ENCODE assay signal across 1 cellular context in genomic region chr2:43637030-43637803, GRCh38.
A peak's percentile ranks its signal among the peaks of the same experiment; 100 is the strongest.
TF ChIP-seq lines count a peak whose summit lies in the region.

Gene PLEKHH2 (plus strand): TSS chr2:43637260. CDS start chr2:43644674, 7,414 bp downstream.

TF ChIP-seq in HepG2, 621 proteins besides CTCF, POLR2A, EP300 and RAD21 (continued from another document and continues in another):
- no peak for TF ChIP-seq BRF2 (CRISPR knock-in tag; IDR thresholded peaks at IDR 0.05)
- TF ChIP-seq DRAP1 (CRISPR knock-in tag; IDR thresholded peaks at IDR 0.05), result peak; percentile 60; the same call in 1 of the 2 replicates
- TF ChIP-seq SP5 (CRISPR knock-in tag; IDR thresholded peaks at IDR 0.05; ENCODE audit: borderline replicate concordance, low read depth), result peak; percentile 57
- no peak for TF ChIP-seq NR3C1 (CRISPR knock-in tag; IDR thresholded peaks at IDR 0.05)
- no peak for TF ChIP-seq ZNF143 (CRISPR knock-in tag; IDR thresholded peaks at IDR 0.05)
- no peak for TF ChIP-seq FOSL1 (CRISPR knock-in tag; IDR thresholded peaks at IDR 0.05; ENCODE audit: borderline replicate concordance)
- no peak for TF ChIP-seq FIP1L1 (IDR thresholded peaks at IDR 0.05; ENCODE audit: borderline replicate concordance, insufficient read depth, low read depth, low read length)
- no peak for TF ChIP-seq SOX13 (IDR thresholded peaks at IDR 0.05)
- no peak for TF ChIP-seq SOX13 (CRISPR knock-in tag; conservative IDR thresholded peaks at IDR 0.05 in 1 of 2, IDR thresholded peaks at IDR 0.05 in 1 of 2)
- no peak for TF ChIP-seq NR1H2 (CRISPR knock-in tag; IDR thresholded peaks at IDR 0.05; ENCODE audit: borderline replicate concordance, low read depth)
- TF ChIP-seq GMEB2 (CRISPR knock-in tag; IDR thresholded peaks at IDR 0.05; ENCODE audit: low read depth), result no peak
- TF ChIP-seq ZNF101 (CRISPR knock-in tag; IDR thresholded peaks at IDR 0.05; ENCODE audit: borderline replicate concordance, low read depth), result no peak
- peak; percentile 80 for TF ChIP-seq CREB1 (IDR thresholded peaks at IDR 0.05)
- peak; percentile 68 for TF ChIP-seq CREB1 (CRISPR knock-in tag; IDR thresholded peaks at IDR 0.05)
- no peak for TF ChIP-seq ZNF33A (CRISPR knock-in tag; IDR thresholded peaks at IDR 0.05; ENCODE audit: borderline replicate concordance)
- no peak for TF ChIP-seq CENPBD1 (CRISPR knock-in tag; IDR thresholded peaks at IDR 0.05; ENCODE audit: borderline replicate concordance, low read depth)
- no peak for TF ChIP-seq ZNF546 (CRISPR knock-in tag; conservative IDR thresholded peaks at IDR 0.05)
- TF ChIP-seq, protein P1, sequence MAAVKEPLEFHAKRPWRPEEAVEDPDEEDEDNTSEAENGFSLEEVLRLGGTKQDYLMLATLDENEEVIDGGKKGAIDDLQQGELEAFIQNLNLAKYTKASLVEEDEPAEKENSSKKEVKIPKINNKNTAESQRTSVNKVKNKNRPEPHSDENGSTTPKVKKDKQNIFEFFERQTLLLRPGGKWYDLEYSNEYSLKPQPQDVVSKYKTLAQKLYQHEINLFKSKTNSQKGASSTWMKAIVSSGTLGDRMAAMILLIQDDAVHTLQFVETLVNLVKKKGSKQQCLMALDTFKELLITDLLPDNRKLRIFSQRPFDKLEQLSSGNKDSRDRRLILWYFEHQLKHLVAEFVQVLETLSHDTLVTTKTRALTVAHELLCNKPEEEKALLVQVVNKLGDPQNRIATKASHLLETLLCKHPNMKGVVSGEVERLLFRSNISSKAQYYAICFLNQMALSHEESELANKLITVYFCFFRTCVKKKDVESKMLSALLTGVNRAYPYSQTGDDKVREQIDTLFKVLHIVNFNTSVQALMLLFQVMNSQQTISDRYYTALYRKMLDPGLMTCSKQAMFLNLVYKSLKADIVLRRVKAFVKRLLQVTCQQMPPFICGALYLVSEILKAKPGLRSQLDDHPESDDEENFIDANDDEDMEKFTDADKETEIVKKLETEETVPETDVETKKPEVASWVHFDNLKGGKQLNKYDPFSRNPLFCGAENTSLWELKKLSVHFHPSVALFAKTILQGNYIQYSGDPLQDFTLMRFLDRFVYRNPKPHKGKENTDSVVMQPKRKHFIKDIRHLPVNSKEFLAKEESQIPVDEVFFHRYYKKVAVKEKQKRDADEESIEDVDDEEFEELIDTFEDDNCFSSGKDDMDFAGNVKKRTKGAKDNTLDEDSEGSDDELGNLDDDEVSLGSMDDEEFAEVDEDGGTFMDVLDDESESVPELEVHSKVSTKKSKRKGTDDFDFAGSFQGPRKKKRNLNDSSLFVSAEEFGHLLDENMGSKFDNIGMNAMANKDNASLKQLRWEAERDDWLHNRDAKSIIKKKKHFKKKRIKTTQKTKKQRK (IDR thresholded peaks at IDR 0.05; ENCODE audit: low read length), result no peak
- TF ChIP-seq ZNF652 (CRISPR knock-in tag; IDR thresholded peaks at IDR 0.05; ENCODE audit: borderline replicate concordance, low read depth), result no peak
- TF ChIP-seq SNAPC2 (CRISPR knock-in tag; IDR thresholded peaks at IDR 0.05), result no peak
- TF ChIP-seq RBM22 (optimal IDR thresholded peaks at IDR 0.05; ENCODE audit: low read length), result no peak
- no peak for TF ChIP-seq AFF4 (CRISPR knock-in tag; IDR thresholded peaks at IDR 0.05)
- TF ChIP-seq ONECUT2 (CRISPR knock-in tag; IDR thresholded peaks at IDR 0.05), result no peak
- TF ChIP-seq, protein P2, sequence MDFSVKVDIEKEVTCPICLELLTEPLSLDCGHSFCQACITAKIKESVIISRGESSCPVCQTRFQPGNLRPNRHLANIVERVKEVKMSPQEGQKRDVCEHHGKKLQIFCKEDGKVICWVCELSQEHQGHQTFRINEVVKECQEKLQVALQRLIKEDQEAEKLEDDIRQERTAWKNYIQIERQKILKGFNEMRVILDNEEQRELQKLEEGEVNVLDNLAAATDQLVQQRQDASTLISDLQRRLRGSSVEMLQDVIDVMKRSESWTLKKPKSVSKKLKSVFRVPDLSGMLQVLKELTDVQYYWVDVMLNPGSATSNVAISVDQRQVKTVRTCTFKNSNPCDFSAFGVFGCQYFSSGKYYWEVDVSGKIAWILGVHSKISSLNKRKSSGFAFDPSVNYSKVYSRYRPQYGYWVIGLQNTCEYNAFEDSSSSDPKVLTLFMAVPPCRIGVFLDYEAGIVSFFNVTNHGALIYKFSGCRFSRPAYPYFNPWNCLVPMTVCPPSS (IDR thresholded peaks at IDR 0.05), result no peak
- TF ChIP-seq ZNF121 (CRISPR knock-in tag; IDR thresholded peaks at IDR 0.05), result no peak
- peak; percentile 63; the same call in 1 of the 2 replicates for TF ChIP-seq MTA1 (CRISPR knock-in tag; IDR thresholded peaks at IDR 0.05; ENCODE audit: borderline replicate concordance)
- TF ChIP-seq SALL1 (CRISPR knock-in tag; IDR thresholded peaks at IDR 0.05), result peak; percentile 49
- TF ChIP-seq ZKSCAN1 (IDR thresholded peaks at IDR 0.05; ENCODE audit: low read length), result no peak
- 0 out of 2 replicates have a peak, but pooled peaks have one; percentile 61 for TF ChIP-seq ZNF691 (CRISPR knock-in tag; IDR thresholded peaks at IDR 0.05; ENCODE audit: borderline replicate concordance, low read depth)
- TF ChIP-seq ZNF333 (CRISPR knock-in tag; IDR thresholded peaks at IDR 0.05; ENCODE audit: borderline replicate concordance), result no peak
- TF ChIP-seq ATF7 (IDR thresholded peaks at IDR 0.05), result no peak
- TF ChIP-seq ATF7 (CRISPR knock-in tag; IDR thresholded peaks at IDR 0.05), result 0 out of 2 replicates have a peak, but pooled peaks have one; percentile 31
- no peak for TF ChIP-seq ZBTB7B (CRISPR knock-in tag; IDR thresholded peaks at IDR 0.05)
- TF ChIP-seq POGZ (CRISPR knock-in tag; IDR thresholded peaks at IDR 0.05), result no peak
- TF ChIP-seq BRCA1 (CRISPR knock-in tag; IDR thresholded peaks at IDR 0.05), result no peak
- TF ChIP-seq HOMEZ (CRISPR knock-in tag; IDR thresholded peaks at IDR 0.05; ENCODE audit: low read depth), result peak; percentile 53; the same call in 1 of the 2 replicates
- TF ChIP-seq RELA (CRISPR knock-in tag; IDR thresholded peaks at IDR 0.05), result no peak
- TF ChIP-seq REL (CRISPR knock-in tag; conservative IDR thresholded peaks at IDR 0.05), result no peak
- no peak for TF ChIP-seq TCF7L2 (IDR thresholded peaks at IDR 0.05; ENCODE audit: low read depth, low read length)
- TF ChIP-seq HOXA9 (CRISPR knock-in tag; IDR thresholded peaks at IDR 0.05; ENCODE audit: borderline replicate concordance), result 0 out of 2 replicates have a peak, but pooled peaks have one; percentile 51
- TF ChIP-seq REXO4 (CRISPR knock-in tag; IDR thresholded peaks at IDR 0.05; ENCODE audit: borderline replicate concordance), result no peak
- TF ChIP-seq, protein P3, sequence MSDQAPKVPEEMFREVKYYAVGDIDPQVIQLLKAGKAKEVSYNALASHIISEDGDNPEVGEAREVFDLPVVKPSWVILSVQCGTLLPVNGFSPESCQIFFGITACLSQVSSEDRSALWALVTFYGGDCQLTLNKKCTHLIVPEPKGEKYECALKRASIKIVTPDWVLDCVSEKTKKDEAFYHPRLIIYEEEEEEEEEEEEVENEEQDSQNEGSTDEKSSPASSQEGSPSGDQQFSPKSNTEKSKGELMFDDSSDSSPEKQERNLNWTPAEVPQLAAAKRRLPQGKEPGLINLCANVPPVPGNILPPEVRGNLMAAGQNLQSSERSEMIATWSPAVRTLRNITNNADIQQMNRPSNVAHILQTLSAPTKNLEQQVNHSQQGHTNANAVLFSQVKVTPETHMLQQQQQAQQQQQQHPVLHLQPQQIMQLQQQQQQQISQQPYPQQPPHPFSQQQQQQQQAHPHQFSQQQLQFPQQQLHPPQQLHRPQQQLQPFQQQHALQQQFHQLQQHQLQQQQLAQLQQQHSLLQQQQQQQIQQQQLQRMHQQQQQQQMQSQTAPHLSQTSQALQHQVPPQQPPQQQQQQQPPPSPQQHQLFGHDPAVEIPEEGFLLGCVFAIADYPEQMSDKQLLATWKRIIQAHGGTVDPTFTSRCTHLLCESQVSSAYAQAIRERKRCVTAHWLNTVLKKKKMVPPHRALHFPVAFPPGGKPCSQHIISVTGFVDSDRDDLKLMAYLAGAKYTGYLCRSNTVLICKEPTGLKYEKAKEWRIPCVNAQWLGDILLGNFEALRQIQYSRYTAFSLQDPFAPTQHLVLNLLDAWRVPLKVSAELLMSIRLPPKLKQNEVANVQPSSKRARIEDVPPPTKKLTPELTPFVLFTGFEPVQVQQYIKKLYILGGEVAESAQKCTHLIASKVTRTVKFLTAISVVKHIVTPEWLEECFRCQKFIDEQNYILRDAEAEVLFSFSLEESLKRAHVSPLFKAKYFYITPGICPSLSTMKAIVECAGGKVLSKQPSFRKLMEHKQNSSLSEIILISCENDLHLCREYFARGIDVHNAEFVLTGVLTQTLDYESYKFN (CRISPR knock-in tag; conservative IDR thresholded peaks at IDR 0.05), result peak; percentile 34
- TF ChIP-seq ZBTB14 (CRISPR knock-in tag; IDR thresholded peaks at IDR 0.05), result no peak
